8 cellular contexts compared by ENCODE assay signal in the genomic region with DNA sequence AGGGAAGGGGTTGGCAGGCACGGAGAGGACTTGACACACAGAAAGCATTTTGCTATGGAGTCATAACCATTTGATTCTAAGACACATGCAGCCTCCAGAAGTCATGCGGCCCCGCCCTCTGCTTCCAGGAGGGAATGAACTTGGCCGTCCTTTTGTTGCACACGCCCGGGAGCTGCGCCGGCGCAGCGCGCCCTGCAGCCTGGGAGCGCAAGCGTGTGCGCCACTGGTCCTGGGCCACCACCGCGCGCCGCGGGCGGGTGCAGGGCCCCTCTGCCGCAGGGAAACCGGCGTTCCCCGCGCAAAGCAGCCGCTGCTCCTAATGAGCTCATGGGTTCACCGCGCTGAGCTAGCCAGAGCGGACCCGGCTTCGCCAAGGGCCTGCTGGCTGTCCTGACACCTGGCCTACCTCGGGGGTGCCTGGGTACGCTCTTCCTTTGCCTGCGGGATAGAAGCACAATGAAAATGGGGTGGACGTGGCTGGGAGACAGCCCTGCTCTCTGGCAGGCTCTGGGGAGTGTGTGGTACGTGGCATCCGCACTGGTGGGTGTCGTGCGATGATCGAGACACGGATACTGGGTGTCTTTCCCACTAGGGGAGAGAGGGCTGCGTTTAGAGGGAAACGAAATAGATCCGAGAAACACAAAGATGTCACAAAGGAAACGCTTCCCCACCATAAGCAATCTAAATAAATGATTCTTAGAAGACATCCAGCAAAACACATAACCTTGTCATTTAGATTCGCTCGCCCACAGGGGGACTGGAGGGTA. TPM values are rescaled to one million over a fixed set of nuclear protein-coding genes. Genes with fewer than 3 reads are reported as not detected.
DNase-seq lines count a peak whose midpoint lies in the region; ATAC-seq and TF ChIP-seq lines count a peak whose summit lies in the region.

No MANE protein-coding gene starts in this region.

- no peaks in the 10 kb centered on the region for H3K36me3 Mint-ChIP-seq in stimulated activated naive CD8-positive, alpha-beta T cell treated with anti-CD3 and anti-CD28 coated beads, Interleukin-15, Interleukin-2, amounts not matched to agents 100 ng/mL and 50 ng/mL, for 24 hours (ENCODE audit: low read depth)

- no peak overlapping the region for H3K27ac ChIP-seq in A673 (ENCODE audit: low read depth, low read length, poor library complexity, severe bottlenecking)

- ATAC-seq in GM18519 (IDR thresholded peaks at IDR 0.05; ENCODE audit: low FRiP score, unreplicated experiment): no peak

- H3K27ac Mint-ChIP-seq in stimulated activated naive CD8-positive, alpha-beta T cell treated with anti-CD3 and anti-CD28 coated beads, Interleukin-15, Interleukin-2, amounts not matched to agents 100 ng/mL and 50 ng/mL, for 24 hours: no peak overlapping the region

- TF ChIP-seq CTCF in A673 (conservative IDR thresholded peaks at IDR 0.05; ENCODE audit: low read depth, low read length): 0 out of 2 replicates have a peak, but pooled peaks have one; percentile 19
- TF ChIP-seq CTCF in GM12875 (IDR thresholded peaks at IDR 0.05; ENCODE audit: borderline replicate concordance, insufficient read depth, low read depth, low read length): no peak

- H3K27me3 ChIP-seq in A673 (replicated peaks; ENCODE audit: insufficient read depth, low read depth, low read length, poor library complexity): no peaks in the 10 kb centered on the region

- no peaks in the 10 kb centered on the region for H3K9me3 ChIP-seq in A673 (ENCODE audit: low read depth, low read length, poor library complexity, severe bottlenecking)

- CTCF ChIA-PET in A673 (lab: Charles Lee): no interaction called here

- H3K4me1 ChIP-seq in A673 (ENCODE audit: insufficient read depth, low read length, poor library complexity, severe bottlenecking): peaks cover 6% of the 10 kb centered on the region

- BruUV-seq in A673 (replicated peaks; lab: Mats Ljungman, UMichigan): no TSS peak

- POLR2A ChIA-PET in A673 (lab: Charles Lee; ENCODE audit: low non-redundant PET): no interaction called here

- peaks cover 17% of the 10 kb centered on the region for H3K4me1 Mint-ChIP-seq in stimulated activated naive CD8-positive, alpha-beta T cell treated with anti-CD3 and anti-CD28 coated beads, Interleukin-15, Interleukin-2, amounts not matched to agents 100 ng/mL and 50 ng/mL, for 24 hours (ENCODE audit: low read depth)

- H3K9me3 Mint-ChIP-seq in stimulated activated naive CD8-positive, alpha-beta T cell treated with anti-CD3 and anti-CD28 coated beads, Interleukin-15, Interleukin-2, amounts not matched to agents 100 ng/mL and 50 ng/mL, for 24 hours: no peaks in the 10 kb centered on the region

- TF ChIP-seq POLR2A in erythroblast (IDR thresholded peaks at IDR 0.05; ENCODE audit: low read length): no peak

- intact Hi-C loops in A673 (cut with micrococcal nuclease; ENCODE audit: unreplicated experiment): loop anchor here (1.0 to 5.0 kb wide), 2 partner anchors 39 to 193 kb away; no protein-coding TSS in a partner anchor

- peak overlapping the region; percentile 83 for H3K4me3 Mint-ChIP-seq in stimulated activated naive CD8-positive, alpha-beta T cell treated with anti-CD3 and anti-CD28 coated beads, Interleukin-15, Interleukin-2, amounts not matched to agents 100 ng/mL and 50 ng/mL, for 24 hours

- H3K36me3 ChIP-seq in A673 (ENCODE audit: insufficient read depth, low read length, poor library complexity, severe bottlenecking): no peaks in the 10 kb centered on the region

- H3K4me3 ChIP-seq in A673 (ENCODE audit: low read depth, low read length, poor library complexity, severe bottlenecking) (peak overlapping the region; percentile 67), GM12875 (ENCODE audit: low read depth, low read length) (peak overlapping the region; percentile 43)

- DNase-seq in A673 (ENCODE audit: low spot score): peak; percentile 90
- peak; percentile 84 for DNase-seq in NCI-H2227 (lab: John Stamatoyannopoulos, UW; ENCODE audit: unreplicated experiment)
- peak; percentile 69 for DNase-seq in activated CD8-positive, alpha-beta memory T cell treated with anti-CD3 and anti-CD28 coated beads for 24 hours
- DNase-seq in erythroblast (lab: John Stamatoyannopoulos, UW): peak; percentile 66 to 72
- DNase-seq in mesenteric fat pad (ENCODE audit: low spot score): peak; percentile 92

- H3K27me3 Mint-ChIP-seq in stimulated activated naive CD8-positive, alpha-beta T cell treated with anti-CD3 and anti-CD28 coated beads, Interleukin-15, Interleukin-2, amounts not matched to agents 100 ng/mL and 50 ng/mL, for 24 hours: peaks cover 45% of the 10 kb centered on the region

RNA-seq across cellular contexts. Expression of a gene that starts 0.7 kb away (rescaled TPM):
- 63.6 and 63.8 TPM in 2 replicates for total RNA-seq in A673 (2021)
- 65.2 TPM for total RNA-seq in mesenteric fat pad

RNA-seq across cellular contexts. Expression of a gene that starts 54.1 kb away (rescaled TPM):
- 36.9 and 38.3 TPM in 2 replicates for total RNA-seq in A673 (2021)
- total RNA-seq in mesenteric fat pad: 35.9 TPM
